ENCODE assay signal across 8 cellular contexts in genomic region chr6:149941583-149942460, GRCh38. TPM values are rescaled to one million over a fixed set of nuclear protein-coding genes. Genes with fewer than 3 reads are reported as not detected.
A peak's percentile ranks its signal among the peaks of the same experiment; 100 is the strongest.
DNase-seq lines count a peak whose midpoint lies in the region; ATAC-seq and TF ChIP-seq lines count a peak whose summit lies in the region.

Gene ULBP2, plus strand, starts transcription at chr6:149942014. Its CDS starts 59 bp downstream, at chr6:149942073.

- peak within 1 kb of the TSS; percentile 32 to 69 (median 37) for H3K4me3 ChIP-seq in liver (ENCODE audit: low read depth in 1 of 3, low read length in 3 of 3)

- H3K9ac ChIP-seq in liver (ENCODE audit: low read depth in 1 of 2, low read length in 2 of 2), result no peak within 1 kb of the TSS

- TF ChIP-seq RAD21 in liver (IDR thresholded peaks at IDR 0.05), result no peak

- TF ChIP-seq CTCF in liver (IDR thresholded peaks at IDR 0.05; ENCODE audit: low read depth, low read length, missing input control), result no peak

- peak; percentile 92 for DNase-seq in CD1c-positive myeloid dendritic cell (ENCODE audit: extremely low spot score)
- peak; percentile 83 for DNase-seq in NCI-H748 (lab: John Stamatoyannopoulos, UW; ENCODE audit: unreplicated experiment)
- peak; percentile 83 to 87 for DNase-seq in activated CD4-positive, alpha-beta T cell treated with anti-CD3 and anti-CD28 coated beads, Interleukin-2, amount 50 U/mL, for 48 hours
- peak; percentile 63 to 97 for DNase-seq in dermis microvascular lymphatic vessel endothelial cell (ENCODE audit: low read depth in 2 of 2)
- peak; percentile 85 to 86 for DNase-seq in stimulated activated CD4-positive, alpha-beta T cell treated with anti-CD3 and anti-CD28 coated beads, Interleukin-2, amount 100 ng/mL, for 24 hours
- DNase-seq in RPMI8226, result no peak

- WGBS in liver, result 4% methylated on average over 62 of the region's 62 CpGs

- no peaks in the 10 kb centered on the region for H3K9me3 ChIP-seq in liver (ENCODE audit: control insufficient read depth in 4 of 4, low read length in 3 of 4)

- H3K4me1 ChIP-seq in liver (ENCODE audit: control insufficient read depth in 4 of 4, insufficient read depth in 4 of 4, low read length in 3 of 4), result peaks cover 9 to 27% (median 14%) of the 10 kb centered on the region in 4 donors

- ATAC-seq in HG03342 (IDR thresholded peaks at IDR 0.05; ENCODE audit: unreplicated experiment), result peak; percentile 31

- H3K36me3 ChIP-seq in liver (ENCODE audit: control insufficient read depth in 4 of 4, insufficient read depth in 3 of 4, low read depth in 1 of 4, low read length in 3 of 4), result no peaks in the 10 kb centered on the region

- no peak within 1 kb of the TSS for H3K27ac ChIP-seq in liver (ENCODE audit: low read depth in 1 of 2, low read length in 2 of 2)

- H3K27me3 ChIP-seq in liver (ENCODE audit: control insufficient read depth in 4 of 4, insufficient read depth in 4 of 4, low read length in 3 of 4), result peaks cover 0 to 17% (median 7%) of the 10 kb centered on the region in 4 donors

TF ChIP-seq in liver, 16 proteins besides CTCF, POLR2A, EP300 and RAD21:
- TF ChIP-seq GABPA (IDR thresholded peaks at IDR 0.05 in 1 of 2, conservative IDR thresholded peaks at IDR 0.05 in 1 of 2) (no peak), ATF3 (IDR thresholded peaks at IDR 0.05) (no peak), HNF4G (IDR thresholded peaks at IDR 0.05) (no peak), HNF4A (conservative IDR thresholded peaks at IDR 0.05) (no peak), ZBTB33 (IDR thresholded peaks at IDR 0.05) (no peak), TAF1 (conservative IDR thresholded peaks at IDR 0.05) (no peak), EGR1 (IDR thresholded peaks at IDR 0.05; ENCODE audit: low read depth in 2 of 2) (no peak), JUND (IDR thresholded peaks at IDR 0.05) (peak in 1 of 2 donors; percentile 15), REST (IDR thresholded peaks at IDR 0.05) (no peak), SP1 (IDR thresholded peaks at IDR 0.05) (peak; percentile 21), FOXA1 (IDR thresholded peaks at IDR 0.05) (no peak), YY1 (IDR thresholded peaks at IDR 0.05) (no peak)

RNA-seq across cellular contexts. Expression of gene ULBP2, which starts in this region (rescaled TPM):
- total RNA-seq in dermis microvascular lymphatic vessel endothelial cell, result 1.0 and 1.4 TPM in 2 replicates
- under 1 TPM; 0.14 to 0.25 TPM for total RNA-seq in liver
- polyA plus RNA-seq in liver, result under 1 TPM; 0.15 to 0.27 TPM
